Comparison of ENCODE assay signal across 8 cellular contexts in genomic region chr10:117496616-117497028, GRCh38. TPM values are rescaled to one million over a fixed set of nuclear protein-coding genes. Genes with fewer than 3 reads are reported as not detected.
A peak's percentile ranks its signal among the peaks of the same experiment; 100 is the strongest.
DNase-seq lines count a peak whose midpoint lies in the region; ATAC-seq and TF ChIP-seq lines count a peak whose summit lies in the region.

No MANE protein-coding gene starts in this region.

- peaks cover 10 to 60% of the 10 kb centered on the region in 2 donors for H3K27me3 ChIP-seq in left lung

- H3K4me1 ChIP-seq in left lung: no peaks in the 10 kb centered on the region

- H3K27ac ChIP-seq in left lung: no peak overlapping the region

- DNase-seq in AG08395 (ENCODE audit: low spot score): peak; percentile 83
- DNase-seq in NCI-H446 treated with DMSO at 0.1 percent for 48 hours (lab: John Stamatoyannopoulos, UW): peak; percentile 27
- DNase-seq in activated CD4-positive, alpha-beta T cell treated with anti-CD3 and anti-CD28 coated beads for 48 hours: peak; percentile 79
- peak; percentile 87 for DNase-seq in choroid plexus epithelial cell (ENCODE audit: low read depth)
- DNase-seq in left lung: peak; percentile 73 to 92
- peak; percentile 72 for DNase-seq in stimulated activated CD4-positive, alpha-beta T cell treated with anti-CD3 and anti-CD28 coated beads, Interleukin-4, amount 100 ng/mL, for 24 hours

- ATAC-seq in GM18907 (IDR thresholded peaks at IDR 0.05; ENCODE audit: unreplicated experiment): peak; percentile 83
- peak; percentile 68 for ATAC-seq in HG03280 (IDR thresholded peaks at IDR 0.05; ENCODE audit: unreplicated experiment)
- ATAC-seq in left lung: peak; percentile 99

- no peaks in the 10 kb centered on the region for H3K9me3 ChIP-seq in left lung

- intact Hi-C loops in left lung (cut with DNase I): loop anchor here in 1 of 2 donors (5.0 kb wide), 1 partner anchor 746 kb away; no protein-coding TSS in a partner anchor

- H3K36me3 ChIP-seq in left lung: no peaks in the 10 kb centered on the region

- H3K4me3 ChIP-seq in choroid plexus epithelial cell (ENCODE audit: low read depth, low read length) (no peak overlapping the region), left lung (no peak overlapping the region)

- TF ChIP-seq CTCF in choroid plexus epithelial cell (conservative IDR thresholded peaks at IDR 0.05; ENCODE audit: low read depth, low read length) (peak; percentile 98), left lung (IDR thresholded peaks at IDR 0.05) (peak; percentile 91 to 92)

RNA-seq across cellular contexts. Expression of gene EMX2, which starts 45.9 kb away (rescaled TPM):
- total RNA-seq in left lung: not detected

Comparison
In these comparisons a context has a peak if more than half of its experiments do, and no peak if none do; other contexts are left out.
1. DNase-seq: peak in every context shown above with its lines; median percentile 87 in choroid plexus epithelial cell; 83 in AG08395; 82 in left lung; 79 in activated CD4-positive, alpha-beta T cell treated with anti-CD3 and anti-CD28 coated beads for 48 hours; 72 in stimulated activated CD4-positive, alpha-beta T cell treated with anti-CD3 and anti-CD28 coated beads, Interleukin-4, amount 100 ng/mL, for 24 hours; 27 in NCI-H446 treated with DMSO at 0.1 percent for 48 hours.